ENCODE assay signal across 8 cellular contexts in genomic region chr3:155870133-155870944, GRCh38. TPM values are rescaled to one million over a fixed set of nuclear protein-coding genes. Genes with fewer than 3 reads are reported as not detected.
DNase-seq lines count a peak whose midpoint lies in the region; ATAC-seq and TF ChIP-seq lines count a peak whose summit lies in the region.

Gene GMPS, plus strand, starts transcription at chr3:155870650. Its CDS starts 221 bp downstream, at chr3:155870871.

- TF ChIP-seq POLR2A in right lobe of liver (IDR thresholded peaks at IDR 0.05), result peak; percentile 75

- H3K4me3 ChIP-seq in right lobe of liver, result peak within 1 kb of the TSS; percentile 87 to 92 (median 90)

- H3K27ac ChIP-seq in right lobe of liver, result peak within 1 kb of the TSS; percentile 80 to 81 (median 81)

- peaks cover 0 to 10% (median 5%) of the 10 kb centered on the region in 4 donors for H3K4me1 ChIP-seq in right lobe of liver

- WGBS in right lobe of liver (ENCODE audit: insufficient coverage, low coverage, low lambda C conversion rate, missing lambda C conversion rate), result 0% methylated on average over 11 of the region's 83 CpGs

- peak; percentile 63 to 68 (median 66) for TF ChIP-seq CTCF in right lobe of liver (IDR thresholded peaks at IDR 0.05)

- DNase-seq in CD1c-positive myeloid dendritic cell (ENCODE audit: extremely low spot score) (peak; percentile 98), NCI-H774 (lab: John Stamatoyannopoulos, UW) (peak; percentile 98), dermis microvascular lymphatic vessel endothelial cell (ENCODE audit: low read depth in 2 of 2) (peak; percentile 74 to 94), right lobe of liver (peak; percentile 97 to 98 (median 97))
- peak; percentile 94 to 95 for DNase-seq in activated CD4-positive, alpha-beta T cell treated with anti-CD3 and anti-CD28 coated beads, Interleukin-2, amount 50 U/mL, for 48 hours
- peak; percentile 96 for DNase-seq in stimulated activated CD4-positive, alpha-beta T cell treated with anti-CD3 and anti-CD28 coated beads, Interleukin-4, amount 100 ng/mL, for 4 hours

- no peaks in the 10 kb centered on the region for H3K36me3 ChIP-seq in right lobe of liver

- no peaks in the 10 kb centered on the region for H3K9me3 ChIP-seq in right lobe of liver

- H3K27me3 ChIP-seq in right lobe of liver, result no peaks in the 10 kb centered on the region

- ATAC-seq in GM19397 (IDR thresholded peaks at IDR 0.05; ENCODE audit: unreplicated experiment), result peak; percentile 93
- ATAC-seq in HG03571 (IDR thresholded peaks at IDR 0.05; ENCODE audit: unreplicated experiment), result peak; percentile 92
- ATAC-seq in right lobe of liver, result peak; percentile 96 to 98 (median 96)

- intact Hi-C loops in right lobe of liver (cut with DNase I), result no loop called here

RNA-seq across cellular contexts. Expression of gene GMPS, which starts in this region (rescaled TPM):
- 11.0 and 13.5 TPM in 2 replicates for total RNA-seq in dermis microvascular lymphatic vessel endothelial cell
- 10 to 100 TPM; 13.3 to 24.3 (median 20.4) TPM for total RNA-seq in right lobe of liver

Comparison
In these comparisons a context has a peak if more than half of its experiments do, and no peak if none do; other contexts are left out.
1. Peak in every context shown above with its lines: DNase-seq, ATAC-seq, H3K4me3 ChIP-seq and H3K27ac ChIP-seq.